ENCODE assay signal across 25 cellular contexts in the genomic region with DNA sequence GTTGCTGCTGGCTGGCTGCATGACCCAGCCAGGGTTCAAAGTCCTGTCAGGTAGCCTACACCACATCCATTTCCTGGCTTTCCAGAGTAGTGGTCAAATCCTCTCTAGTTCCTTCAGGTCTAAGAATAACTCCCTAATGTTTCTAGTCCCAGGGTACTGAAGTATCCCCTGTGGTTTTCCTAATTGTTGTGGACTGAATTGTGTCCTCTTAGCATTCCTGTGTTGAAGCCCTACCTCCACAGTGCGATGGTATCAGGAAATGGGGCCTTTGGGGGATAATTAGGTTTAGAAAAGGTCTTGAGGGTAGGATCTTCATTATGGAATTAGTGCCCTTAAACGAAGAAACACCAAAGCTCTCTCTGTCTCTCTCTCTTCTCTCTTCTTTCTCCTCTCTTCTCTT.
"Had no signal": no experiment of that assay in that cellular context is flagged by ENCODE, and none has a peak within 500 bp of the region (broad histone marks: within the 10 kb centered on the region; RNA-seq: fewer than 3 reads in every experiment).

No MANE protein-coding gene starts in this region.

- H3K27ac ChIP-seq: Peyer's patch, SJSA1 had no signal

- H3K4me2 ChIP-seq: SK-N-SH had no signal

- H3K4me3 ChIP-seq: Peyer's patch, SJSA1 had no signal

- DNase-seq: activated CD4-positive, alpha-beta memory T cell treated with anti-CD3 and anti-CD28 coated beads for 36 hours; activated CD4-positive, alpha-beta T cell treated with anti-CD3 and anti-CD28 coated beads for 36 hours; activated CD4-positive, alpha-beta T cell treated with anti-CD3 and anti-CD28 coated beads, Interleukin-2, amount 50 U/mL, for 1 hour; activated CD8-positive, alpha-beta memory T cell treated with anti-CD3 and anti-CD28 coated beads, Interleukin-2, amount 10 ng/mL, durations not matched to agents 7 days and 5 days; activated CD8-positive, alpha-beta memory T cell treated with anti-CD3 and anti-CD28 coated beads, Interleukin-2, amount 50 U/mL, for 48 hours; activated effector memory CD4-positive, alpha-beta T cell treated with Interleukin-2 at 50 U/mL for 16 hours; activated naive CD4-positive, alpha-beta T cell treated with anti-CD3 and anti-CD28 coated beads, Interleukin-2, amount 10 ng/mL, durations not matched to agents 7 days and 5 days; activated naive CD8-positive, alpha-beta T cell treated with anti-CD3 and anti-CD28 coated beads, Interleukin-2, amount 50 U/mL, for 24 hours; activated T-cell treated with anti-CD3 and anti-CD28 coated beads, Interleukin-2, amount 50 U/mL, for 48 hours; anterior cingulate cortex; caudate nucleus; cerebellar nuclear complex; NCI-H1105; NCI-H1417 treated with DMSO at 0.1 percent for 48 hours; NCI-H187 treated with DMSO at 0.1 percent for 48 hours; NCI-H2081; NCI-H345; NCI-H524 treated with DMSO at 0.1 percent for 48 hours; PC-3; Peyer's patch; RPMI8226; SHP77 treated with DMSO at 0.1 percent for 48 hours; SK-N-SH had no signal

- ATAC-seq: activated CD4-positive, alpha-beta T cell treated with anti-CD3 and anti-CD28 coated beads for 36 hours; activated CD4-positive, CD25-positive, alpha-beta regulatory T cell treated with anti-CD3 and anti-CD28 coated beads, Interleukin-2, amount 50 U/mL, for 24 hours; activated CD8-positive, alpha-beta memory T cell treated with anti-CD3 and anti-CD28 coated beads, Interleukin-2, amount 10 ng/mL, durations not matched to agents 7 days and 5 days; activated naive CD8-positive, alpha-beta T cell treated with anti-CD3 and anti-CD28 coated beads, Interleukin-2, amount 50 U/mL, for 24 hours; PC-3 had no signal

- H3K9me3 ChIP-seq: Peyer's patch, SJSA1 had no signal

- H3K36me3 ChIP-seq: Peyer's patch, SJSA1 had no signal

- H3K27me3 ChIP-seq: Peyer's patch, SJSA1 had no signal

- H3K4me1 ChIP-seq: Peyer's patch had no signal

- H3K9ac ChIP-seq: SK-N-SH had no signal

- H3K9me2 ChIP-seq: SK-N-SH had no signal
